Comparison of ENCODE assay signal across 18 cellular contexts in the genomic region with DNA sequence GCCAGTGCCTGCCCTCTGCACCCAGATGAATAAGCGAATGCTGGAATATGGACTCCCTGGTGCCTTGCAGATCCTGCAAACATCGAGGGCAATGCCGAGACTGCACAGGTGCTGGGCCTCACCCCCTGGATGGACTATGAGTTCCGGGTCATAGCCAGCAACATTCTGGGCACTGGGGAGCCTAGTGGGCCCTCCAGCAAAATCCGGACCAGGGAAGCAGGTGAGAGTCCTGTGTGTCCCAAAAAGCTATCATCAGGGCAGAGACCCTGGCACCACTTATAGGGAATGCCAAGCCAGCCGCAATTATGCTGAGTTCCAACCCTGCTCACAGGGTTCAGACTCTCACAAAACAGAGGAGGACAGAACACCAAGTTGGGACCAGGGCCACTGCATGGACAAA. TPM values are rescaled to one million over a fixed set of nuclear protein-coding genes. Genes with fewer than 3 reads are reported as not detected.
DNase-seq lines count a peak whose midpoint lies in the region; ATAC-seq and TF ChIP-seq lines count a peak whose summit lies in the region.
"Had no signal": no experiment of that assay in that cellular context is flagged by ENCODE, and none has a peak within 500 bp of the region (broad histone marks: within the 10 kb centered on the region; RNA-seq: fewer than 3 reads in every experiment).

No MANE protein-coding gene starts in this region.

- no peak overlapping the region for H3K27ac ChIP-seq in upper lobe of right lung
- H3K27ac ChIP-seq: BLaER1 had no signal

- TF ChIP-seq CTCF in chondrocyte (IDR thresholded peaks at IDR 0.05) (no peak), upper lobe of right lung (IDR thresholded peaks at IDR 0.05) (no peak)

- no peak overlapping the region for H3K4me3 Mint-ChIP-seq in chondrocyte (ENCODE audit: unreplicated experiment)
- H3K4me3 Mint-ChIP-seq: CD14-positive monocyte; CD4-positive, alpha-beta memory T cell; H9 had no signal

- H3K27me3 Mint-ChIP-seq in chondrocyte (ENCODE audit: low read depth): peaks cover 3% of the 10 kb centered on the region
- H3K27me3 Mint-ChIP-seq: CD4-positive, alpha-beta memory T cell had no signal

- DNase-seq in chondrocyte (ENCODE audit: low spot score): peak; percentile 41
- peak; percentile 47 for DNase-seq in mesenteric fat pad (ENCODE audit: low spot score)
- DNase-seq in sciatic nerve (ENCODE audit: low spot score): peak; percentile 34
- DNase-seq in upper lobe of right lung: peak; percentile 18
- DNase-seq in islet precursor cell: no peak
- no peak for DNase-seq in RPMI8226
- DNase-seq: 8988T; CD4-positive, alpha-beta memory T cell; DMS153; DMS79; GDM1; H9 had no signal

- no peaks in the 10 kb centered on the region for H3K36me3 ChIP-seq in upper lobe of right lung
- H3K36me3 ChIP-seq: BLaER1 had no signal

- H3K36me3 Mint-ChIP-seq in chondrocyte (ENCODE audit: low read depth): no peaks in the 10 kb centered on the region
- H3K36me3 Mint-ChIP-seq: CD14-positive monocyte; CD4-positive, alpha-beta memory T cell had no signal

- H3K4me3 ChIP-seq in upper lobe of right lung: no peak overlapping the region
- H3K4me3 ChIP-seq: BLaER1 had no signal

- no peaks in the 10 kb centered on the region for H3K4me1 ChIP-seq in upper lobe of right lung
- H3K4me1 ChIP-seq: BLaER1 had no signal

- intact Hi-C loops in sciatic nerve (cut with DNase I) (no loop called here), upper lobe of right lung (cut with DNase I) (loop anchor here (10.0 kb wide), 1 partner anchor 92 kb away; no protein-coding TSS in a partner anchor)

- no peaks in the 10 kb centered on the region for H3K27me3 ChIP-seq in upper lobe of right lung
- H3K27me3 ChIP-seq: BLaER1 had no signal

- no peak for ATAC-seq in sciatic nerve
- ATAC-seq in upper lobe of right lung: no peak
- no peak for ATAC-seq in GM19452 (IDR thresholded peaks at IDR 0.05; ENCODE audit: unreplicated experiment)

- H3K9me3 ChIP-seq in upper lobe of right lung: no peaks in the 10 kb centered on the region
- H3K9me3 ChIP-seq: BLaER1 had no signal

- H3K9me3 Mint-ChIP-seq in chondrocyte (ENCODE audit: low read depth): no peaks in the 10 kb centered on the region
- H3K9me3 Mint-ChIP-seq: CD14-positive monocyte; CD4-positive, alpha-beta memory T cell; H9 had no signal

- H3K27ac Mint-ChIP-seq in chondrocyte (ENCODE audit: unreplicated experiment): no peak overlapping the region
- H3K27ac Mint-ChIP-seq: CD4-positive, alpha-beta memory T cell had no signal

- peaks cover 8% of the 10 kb centered on the region for H3K4me1 Mint-ChIP-seq in chondrocyte (ENCODE audit: low read depth)
- H3K4me1 Mint-ChIP-seq: CD14-positive monocyte had no signal

RNA-seq across cellular contexts. Expression of a gene that starts 17.2 kb away (rescaled TPM):
- total RNA-seq in chondrocyte (2.5 to 3.8 TPM (median 3.7 TPM) in 3 replicates), mesenteric fat pad (2.2 TPM), sciatic nerve (2.8 TPM), upper lobe of right lung (3.5 TPM)

RNA-seq across cellular contexts. Expression of a gene that starts 24.0 kb away (rescaled TPM):
- not detected in 3 replicates for total RNA-seq in chondrocyte
- total RNA-seq in mesenteric fat pad: not detected
- total RNA-seq in sciatic nerve: 8.0 TPM
- total RNA-seq in upper lobe of right lung: not detected
- total RNA-seq: A673; CD4-positive, alpha-beta memory T cell; Daoy; HepG2 had no signal

RNA-seq across cellular contexts. Expression of a gene that starts 54.7 kb away (rescaled TPM):
- 12.4 to 14.4 TPM (median 13.6 TPM) in 3 replicates for total RNA-seq in chondrocyte
- 9.8 TPM for total RNA-seq in mesenteric fat pad
- 18.1 TPM for total RNA-seq in sciatic nerve
- 16.6 TPM for total RNA-seq in upper lobe of right lung

Comparison
In these comparisons a context has a peak if more than half of its experiments do, and no peak if none do; other contexts are left out.
1. DNase-seq: peak in chondrocyte (single experiment), mesenteric fat pad (single experiment), sciatic nerve (single experiment) and upper lobe of right lung (single experiment); none in islet precursor cell (single experiment) and RPMI8226 (single experiment).